ENCODE assay signal across 27 cellular contexts in genomic region chr11:1883342-1884122, GRCh38. TPM values are rescaled to one million over a fixed set of nuclear protein-coding genes. Genes with fewer than 3 reads are reported as not detected.
DNase-seq lines count a peak whose midpoint lies in the region; ATAC-seq and TF ChIP-seq lines count a peak whose summit lies in the region.
"Had no signal": no experiment of that assay in that cellular context is flagged by ENCODE, and none has a peak within 500 bp of the region (broad histone marks: within the 10 kb centered on the region; RNA-seq: fewer than 3 reads in every experiment).

No MANE protein-coding gene starts in this region.

- no peaks in the 10 kb centered on the region for H4K20me1 ChIP-seq in PC-3 (ENCODE audit: low read length)

- in situ Hi-C loops in HAP-1 (cut with MboI; ENCODE audit: low sequenced_read_pairs), result loop anchor here (5.0 kb wide), 1 partner anchor 34 kb away; the partner anchor contains the start of gene TNNT3

- peaks cover 0 to 56% (median 38%) of the 10 kb centered on the region in 9 donors for H3K36me3 ChIP-seq in heart left ventricle
- H3K36me3 ChIP-seq in HAP-1 (replicated peaks), result no peaks in the 10 kb centered on the region
- no peaks in the 10 kb centered on the region for H3K36me3 ChIP-seq in PC-3 (ENCODE audit: low read depth, low read length)
- H3K36me3 ChIP-seq: neural progenitor cell, Peyer's patch, right lobe of liver, thyroid gland had no signal

- CTCF ChIA-PET in PC-3 (lab: Charles Lee), result interaction anchor here (0.6 to 1.3 kb wide), 2 partner anchors 51 to 190 kb away, joined by 4 to 11 read pairs; no protein-coding TSS in a partner anchor

- H3K4me3 Mint-ChIP-seq in T-helper 17 cell, result no peak overlapping the region
- no peak overlapping the region for H3K4me3 Mint-ChIP-seq in stimulated activated naive B cell treated with anti-CD40 and anti-IgM and Interleukin-4, amounts not matched to agents 10 μg/mL and 1 μg/mL and 100 μg/mL, for 72 hours
- H3K4me3 Mint-ChIP-seq: activated CD8-positive, alpha-beta memory T cell treated with anti-CD3 and anti-CD28 coated beads, Interleukin-2, amount 10 ng/mL, durations not matched to agents 7 days and 5 days; activated naive CD4-positive, alpha-beta T cell treated with anti-CD3 and anti-CD28 coated beads for 36 hours; activated T-cell treated with anti-CD3 and anti-CD28 coated beads, Interleukin-2, amount 50 U/mL, for 72 hours; memory B cell; neural progenitor cell had no signal

- H3K9me3 Mint-ChIP-seq in stimulated activated naive B cell treated with anti-CD40 and anti-IgM and Interleukin-4, amounts not matched to agents 10 μg/mL and 1 μg/mL and 100 μg/mL, for 72 hours, result no peaks in the 10 kb centered on the region
- H3K9me3 Mint-ChIP-seq: activated naive CD4-positive, alpha-beta T cell treated with anti-CD3 and anti-CD28 coated beads for 36 hours; activated T-cell treated with anti-CD3 and anti-CD28 coated beads, Interleukin-2, amount 50 U/mL, for 72 hours; memory B cell; neural progenitor cell had no signal

- no peak overlapping the region for H3K9ac ChIP-seq in PC-3 (ENCODE audit: low read length)
- H3K9ac ChIP-seq: neural progenitor cell had no signal

- no peaks in the 10 kb centered on the region for H3K9me3 ChIP-seq in heart left ventricle
- no peaks in the 10 kb centered on the region for H3K9me3 ChIP-seq in T-helper 17 cell (ENCODE audit: control insufficient read depth, low read length, poor library complexity, severe bottlenecking)
- no peaks in the 10 kb centered on the region for H3K9me3 ChIP-seq in HAP-1
- no peaks in the 10 kb centered on the region for H3K9me3 ChIP-seq in PC-3 (ENCODE audit: low read length)
- H3K9me3 ChIP-seq: gastroesophageal sphincter, Peyer's patch, right lobe of liver, thyroid gland had no signal

- H3K4me3 ChIP-seq in heart left ventricle (no peak overlapping the region), HAP-1 (no peak overlapping the region), PC-3 (ENCODE audit: low read length) (no peak overlapping the region)
- H3K4me3 ChIP-seq: gastroesophageal sphincter, neural progenitor cell, Peyer's patch, right lobe of liver, thyroid gland had no signal

- H3K36me3 Mint-ChIP-seq in T-helper 17 cell (ENCODE audit: low read depth), result peaks cover 2% of the 10 kb centered on the region
- peaks cover 19 to 20% of the 10 kb centered on the region in 2 donors for H3K36me3 Mint-ChIP-seq in stimulated activated naive B cell treated with anti-CD40 and anti-IgM and Interleukin-4, amounts not matched to agents 10 μg/mL and 1 μg/mL and 100 μg/mL, for 72 hours
- H3K36me3 Mint-ChIP-seq: neural progenitor cell had no signal

- H3K79me2 ChIP-seq in PC-3 (ENCODE audit: low read length), result no peaks in the 10 kb centered on the region

- no TSS peak for BruUV-seq in PC-3 (replicated peaks; lab: Mats Ljungman, UMichigan)

- peaks cover 20% of the 10 kb centered on the region for H3K4me1 Mint-ChIP-seq in T-helper 17 cell
- peaks cover 24 to 44% of the 10 kb centered on the region in 2 donors for H3K4me1 Mint-ChIP-seq in stimulated activated naive B cell treated with anti-CD40 and anti-IgM and Interleukin-4, amounts not matched to agents 10 μg/mL and 1 μg/mL and 100 μg/mL, for 72 hours

- DNase-seq in heart left ventricle, result peak in 2 of 5 donors; percentile 25 to 57
- DNase-seq in cardiac septum (ENCODE audit: low spot score), result no peak
- DNase-seq in T-helper 17 cell, result no peak
- DNase-seq in mesenteric fat pad (ENCODE audit: low spot score), result peak; percentile 73
- DNase-seq in stimulated activated naive B cell treated with anti-CD40 and anti-IgM and Interleukin-4, amounts not matched to agents 10 μg/mL and 1 μg/mL and 100 μg/mL, for 72 hours, result no peak
- DNase-seq in HAP-1 (ENCODE audit: low spot score in 2 of 2), result no peak
- no peak for DNase-seq in PC-3
- DNase-seq: activated CD4-positive, alpha-beta T cell treated with anti-CD3 and anti-CD28 coated beads, Interleukin-2, amount 50 U/mL, for 1 hour; activated CD8-positive, alpha-beta memory T cell treated with anti-CD3 and anti-CD28 coated beads, Interleukin-2, amount 10 ng/mL, durations not matched to agents 7 days and 5 days; activated naive CD4-positive, alpha-beta T cell treated with anti-CD3 and anti-CD28 coated beads for 36 hours; activated T-cell treated with anti-CD3 and anti-CD28 coated beads, Interleukin-2, amount 50 U/mL, for 72 hours; DMS53; hippocampal formation; IMR-90; left colon; NCI-H1436 treated with DMSO at 0.1 percent for 48 hours; NCI-H345; stimulated activated CD4-positive, alpha-beta T cell treated with anti-CD3 and anti-CD28 coated beads, Interleukin-4, amount 100 ng/mL, for 1 hour; thyroid gland had no signal

- H3K27ac Mint-ChIP-seq in T-helper 17 cell, result peak overlapping the region; percentile 4
- peak overlapping the region; percentile 48 for H3K27ac Mint-ChIP-seq in stimulated activated naive B cell treated with anti-CD40 and anti-IgM and Interleukin-4, amounts not matched to agents 10 μg/mL and 1 μg/mL and 100 μg/mL, for 72 hours
- H3K27ac Mint-ChIP-seq: activated CD8-positive, alpha-beta memory T cell treated with anti-CD3 and anti-CD28 coated beads, Interleukin-2, amount 10 ng/mL, durations not matched to agents 7 days and 5 days; activated naive CD4-positive, alpha-beta T cell treated with anti-CD3 and anti-CD28 coated beads for 36 hours; activated T-cell treated with anti-CD3 and anti-CD28 coated beads, Interleukin-2, amount 50 U/mL, for 72 hours; memory B cell; neural progenitor cell had no signal

- TF ChIP-seq CTCF in heart left ventricle (IDR thresholded peaks at IDR 0.05), result no peak
- no peak for TF ChIP-seq CTCF in PC-3 (conservative IDR thresholded peaks at IDR 0.05; ENCODE audit: low read depth, low read length)

- WGBS in heart left ventricle, 4 donors, result 90 to 94% (median 91%) methylated on average over 9 of the region's 9 CpGs

- H3K27ac ChIP-seq in heart left ventricle (peak overlapping the region in 10 of 12 donors; percentile 11 to 99 (median 96)), PC-3 (ENCODE audit: low read length) (no peak overlapping the region)
- H3K27ac ChIP-seq: neural progenitor cell, right lobe of liver, thyroid gland had no signal

- H3F3A ChIP-seq in PC-3 (ENCODE audit: low read length, unreplicated experiment), result no peaks in the 10 kb centered on the region

- intact Hi-C loops in heart left ventricle (cut with DNase I), result loop anchor here (2.0 to 10.0 kb wide), 8 partner anchors 34 to 269 kb away; partner anchors contain the start of genes TNNT3 (in 6 of the 10) and TNNI2 (in 3 of the 10)
- intact Hi-C loops in cardiac septum (cut with DNase I), result loop anchor here (2.0 to 5.0 kb wide), 4 partner anchors 34 to 267 kb away; partner anchors contain the start of genes TNNI2 and TNNT3
- intact Hi-C loops in PC-3 (cut with micrococcal nuclease), result no loop called here

- H3K9me2 ChIP-seq in PC-3 (replicated peaks; ENCODE audit: low read length), result no peaks in the 10 kb centered on the region

- no peaks in the 10 kb centered on the region for H3K27me3 Mint-ChIP-seq in T-helper 17 cell
- H3K27me3 Mint-ChIP-seq in stimulated activated naive B cell treated with anti-CD40 and anti-IgM and Interleukin-4, amounts not matched to agents 10 μg/mL and 1 μg/mL and 100 μg/mL, for 72 hours, result no peaks in the 10 kb centered on the region
- H3K27me3 Mint-ChIP-seq: activated CD8-positive, alpha-beta memory T cell treated with anti-CD3 and anti-CD28 coated beads, Interleukin-2, amount 10 ng/mL, durations not matched to agents 7 days and 5 days; memory B cell had no signal

- no peak overlapping the region for H3K4me2 ChIP-seq in PC-3 (ENCODE audit: low read length)

- no peak for ATAC-seq in heart left ventricle
- no peak for ATAC-seq in T-helper 17 cell
- no peak for ATAC-seq in stimulated activated naive B cell treated with anti-CD40 and anti-IgM and Interleukin-4, amounts not matched to agents 10 μg/mL and 1 μg/mL and 100 μg/mL, for 72 hours (replicated peaks)
- ATAC-seq in HG03432 (IDR thresholded peaks at IDR 0.05; ENCODE audit: unreplicated experiment), result no peak
- no peak for ATAC-seq in PC-3
- ATAC-seq: activated CD8-positive, alpha-beta memory T cell treated with anti-CD3 and anti-CD28 coated beads, Interleukin-2, amount 10 ng/mL, durations not matched to agents 7 days and 5 days; gastroesophageal sphincter had no signal

- H2AFZ ChIP-seq in PC-3 (ENCODE audit: low read length), result no peak overlapping the region
- H2AFZ ChIP-seq: neural progenitor cell had no signal

- H3K4me1 ChIP-seq in heart left ventricle, result peaks cover 17 to 53% (median 38%) of the 10 kb centered on the region in 12 donors
- no peaks in the 10 kb centered on the region for H3K4me1 ChIP-seq in HAP-1
- no peaks in the 10 kb centered on the region for H3K4me1 ChIP-seq in PC-3 (ENCODE audit: insufficient read depth, low read length)
- H3K4me1 ChIP-seq: right lobe of liver had no signal

- POLR2A ChIA-PET in PC-3 (lab: Charles Lee; ENCODE audit: unreplicated experiment), result no interaction called here

- TF ChIP-seq POLR2A in heart left ventricle (IDR thresholded peaks at IDR 0.05), result no peak

- no peaks in the 10 kb centered on the region for H3K27me3 ChIP-seq in heart left ventricle
- peaks cover 12% of the 10 kb centered on the region for H3K27me3 ChIP-seq in HAP-1 (ENCODE audit: low read depth)
- H3K27me3 ChIP-seq in PC-3 (ENCODE audit: low read length), result no peaks in the 10 kb centered on the region; the same call in 1 of the 2 replicates
- H3K27me3 ChIP-seq: gastroesophageal sphincter, Peyer's patch, right lobe of liver, thyroid gland had no signal

RNA-seq across cellular contexts. Expression of gene PRR33, which starts 8.2 kb away (rescaled TPM):
- 1 to 10 TPM in 8 of 9 donors, under 1 TPM in 1; 0.81 to 5.1 (median 2.4) TPM for total RNA-seq in heart left ventricle
- polyA plus RNA-seq in heart left ventricle, result 1 to 10 TPM in 1 of 2 donors, under 1 TPM in 1; 0.08 to 4.6 TPM
- total RNA-seq in cardiac septum, result 0.75 TPM
- not detected for total RNA-seq in T-helper 17 cell
- not detected for total RNA-seq in mesenteric fat pad
- total RNA-seq in PC-3 (2014; rRNA removed), result not detected in 2 replicates
- total RNA-seq: activated CD8-positive, alpha-beta memory T cell treated with anti-CD3 and anti-CD28 coated beads, Interleukin-2, amount 10 ng/mL, durations not matched to agents 7 days and 5 days; activated T-cell treated with anti-CD3 and anti-CD28 coated beads, Interleukin-2, amount 50 U/mL, for 72 hours; endothelial cell of umbilical vein; gastroesophageal sphincter; IMR-90; left colon; Peyer's patch; right lobe of liver; thyroid gland had no signal
- polyA plus RNA-seq: BJ, endothelial cell of umbilical vein, IMR-90 had no signal

RNA-seq across cellular contexts. Expression of gene LSP1, which starts 30.6 kb away (rescaled TPM):
- 10 to 100 TPM; 11.4 to 86.8 (median 16.4) TPM for total RNA-seq in heart left ventricle
- 10 to 100 TPM; 10.0 to 20.6 TPM for polyA plus RNA-seq in heart left ventricle
- total RNA-seq in cardiac septum, result 35.1 TPM
- 100 to 1,000 TPM; 297 to 299 TPM for total RNA-seq in T-helper 17 cell
- total RNA-seq in mesenteric fat pad, result 46.4 TPM
- total RNA-seq in PC-3 (2014; rRNA removed), result not detected in 2 replicates
- total RNA-seq: endothelial cell of umbilical vein, IMR-90 had no signal
- polyA plus RNA-seq: BJ, endothelial cell of umbilical vein, IMR-90 had no signal

RNA-seq across cellular contexts. Expression of gene TNNT3, which starts 36.0 kb away (rescaled TPM):
- total RNA-seq in heart left ventricle (10 to 100 TPM; 17.1 to 84.5 (median 49.0) TPM), cardiac septum (41.5 TPM), T-helper 17 cell (1 to 10 TPM; 7.4 to 8.9 TPM), mesenteric fat pad (22.9 TPM), PC-3 (2014; rRNA removed) (not detected in 2 replicates)
- polyA plus RNA-seq in heart left ventricle, result 10 to 100 TPM; 40.8 to 45.5 TPM
- total RNA-seq: endothelial cell of umbilical vein, IMR-90 had no signal
- polyA plus RNA-seq: BJ, endothelial cell of umbilical vein, IMR-90 had no signal

RNA-seq across cellular contexts. Expression of gene TNNI2, which starts 44.8 kb away (rescaled TPM):
- total RNA-seq in heart left ventricle (1 to 10 TPM in 1 of 9 donors, under 1 TPM in 1, not detected in 7; 0.72 to 3.3 TPM), cardiac septum (0.78 TPM), T-helper 17 cell (not detected), mesenteric fat pad (0.64 TPM), PC-3 (2014; rRNA removed) (0.55 TPM in 1 of 2 replicates, not detected in the other)
- under 1 TPM in 1 of 2 donors, not detected in 1; 0.22 TPM for polyA plus RNA-seq in heart left ventricle
- total RNA-seq: activated naive CD4-positive, alpha-beta T cell treated with anti-CD3 and anti-CD28 coated beads for 36 hours; endothelial cell of umbilical vein; IMR-90; thyroid gland had no signal
- polyA plus RNA-seq: BJ, endothelial cell of umbilical vein, IMR-90 had no signal

RNA-seq across cellular contexts. Expression of gene SYT8, which starts 48.7 kb away (rescaled TPM):
- total RNA-seq in heart left ventricle (not detected), cardiac septum (not detected), T-helper 17 cell (not detected), mesenteric fat pad (not detected), PC-3 (2014; rRNA removed) (4.7 and 7.8 TPM in 2 replicates)
- under 1 TPM in 1 of 2 donors, not detected in 1; 0.08 TPM for polyA plus RNA-seq in heart left ventricle
- total RNA-seq: activated CD8-positive, alpha-beta memory T cell treated with anti-CD3 and anti-CD28 coated beads, Interleukin-2, amount 10 ng/mL, durations not matched to agents 7 days and 5 days; activated naive CD4-positive, alpha-beta T cell treated with anti-CD3 and anti-CD28 coated beads for 36 hours; activated T-cell treated with anti-CD3 and anti-CD28 coated beads, Interleukin-2, amount 50 U/mL, for 72 hours; endothelial cell of umbilical vein; IMR-90; thyroid gland had no signal
- polyA plus RNA-seq: BJ, endothelial cell of umbilical vein, IMR-90 had no signal

Comparison
In these comparisons a context has a peak if more than half of its experiments do, and no peak if none do; other contexts are left out.
1. RNA of gene LSP1, which starts 30.6 kb away (total RNA-seq): 297 to 299 TPM in T-helper 17 cell, 46.4 TPM in mesenteric fat pad (single experiment), 35.1 TPM in cardiac septum (single experiment) and 11.4 to 86.8 TPM in heart left ventricle; not detected in PC-3; every median in the first group is over 10 times any median in the second.